Comparison of ENCODE assay signal across 10 cellular contexts in the genomic region with DNA sequence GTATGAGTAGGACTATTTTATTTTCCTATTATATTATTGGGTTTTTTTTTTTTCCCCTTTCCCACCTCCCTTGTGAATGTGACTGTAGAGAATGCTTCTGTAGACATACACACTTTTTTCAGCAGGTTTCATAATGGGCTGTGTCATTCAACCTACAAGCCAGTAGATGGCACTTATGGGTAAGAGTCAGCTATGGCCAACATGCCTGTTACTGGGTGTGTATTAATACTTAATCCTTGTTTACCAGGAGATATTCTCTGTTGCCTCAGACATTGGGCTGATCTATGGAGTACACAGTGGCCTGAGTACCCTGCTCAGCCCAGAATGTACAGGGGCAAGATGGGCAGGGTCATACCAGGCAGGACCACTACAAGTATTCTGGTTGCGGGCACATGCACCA.
A peak's percentile ranks its signal among the peaks of the same experiment; 100 is the strongest.
DNase-seq lines count a peak whose midpoint lies in the region; FAIRE-seq and TF ChIP-seq lines count a peak whose summit lies in the region.
"Had no signal": no experiment of that assay in that cellular context is flagged by ENCODE, and none has a peak within 500 bp of the region (broad histone marks: within the 10 kb centered on the region; RNA-seq: fewer than 3 reads in every experiment).

No MANE protein-coding gene starts in this region.

- H3K4me3 Mint-ChIP-seq in progenitor cell of endocrine pancreas (ENCODE audit: low read depth): no peak overlapping the region
- no peak overlapping the region for H3K4me3 Mint-ChIP-seq in T-helper 2 cell treated with Interferon-gamma antibody and Interleukin-4, amounts not matched to agents 5 μg/mL and 100 μg/mL, for 36 hours

- no peaks in the 10 kb centered on the region for H3K27me3 Mint-ChIP-seq in progenitor cell of endocrine pancreas
- no peaks in the 10 kb centered on the region for H3K27me3 Mint-ChIP-seq in T-helper 2 cell treated with Interferon-gamma antibody and Interleukin-4, amounts not matched to agents 5 μg/mL and 100 μg/mL, for 36 hours (ENCODE audit: low read depth)

- TF ChIP-seq CTCF in choroid plexus epithelial cell (conservative IDR thresholded peaks at IDR 0.05; ENCODE audit: low read depth, low read length) (peak; percentile 72), progenitor cell of endocrine pancreas (IDR thresholded peaks at IDR 0.05; ENCODE audit: unreplicated experiment) (peak; percentile 21), coronary artery (IDR thresholded peaks at IDR 0.05) (no peak)

- H3K4me1 Mint-ChIP-seq in progenitor cell of endocrine pancreas (ENCODE audit: low read depth): no peaks in the 10 kb centered on the region
- no peaks in the 10 kb centered on the region for H3K4me1 Mint-ChIP-seq in T-helper 2 cell treated with Interferon-gamma antibody and Interleukin-4, amounts not matched to agents 5 μg/mL and 100 μg/mL, for 36 hours (ENCODE audit: low read depth)

- peaks cover 29% of the 10 kb centered on the region for H3K9me3 Mint-ChIP-seq in progenitor cell of endocrine pancreas (ENCODE audit: low read depth)
- H3K9me3 Mint-ChIP-seq in T-helper 2 cell treated with Interferon-gamma antibody and Interleukin-4, amounts not matched to agents 5 μg/mL and 100 μg/mL, for 36 hours: peaks cover 4% of the 10 kb centered on the region

- peaks cover 1% of the 10 kb centered on the region for H3K36me3 Mint-ChIP-seq in progenitor cell of endocrine pancreas (ENCODE audit: insufficient read depth)
- H3K36me3 Mint-ChIP-seq in T-helper 2 cell treated with Interferon-gamma antibody and Interleukin-4, amounts not matched to agents 5 μg/mL and 100 μg/mL, for 36 hours (ENCODE audit: low read depth): no peaks in the 10 kb centered on the region

- FAIRE-seq in urothelium cell line (lab: Jason Lieb, UNC): no peak
- FAIRE-seq: A204.1 had no signal

- peak; percentile 10 for DNase-seq in NCI-H2029 (lab: John Stamatoyannopoulos, UW)
- DNase-seq in NCI-H2029 treated with DMSO at 0.1 percent for 48 hours (lab: John Stamatoyannopoulos, UW): no peak
- peak; percentile 6 for DNase-seq in NCI-H1694 (lab: John Stamatoyannopoulos, UW)
- DNase-seq in choroid plexus epithelial cell (ENCODE audit: low read depth): peak; percentile 75
- DNase-seq in progenitor cell of endocrine pancreas (ENCODE audit: low spot score, unreplicated experiment): no peak
- no peak for DNase-seq in T-helper 2 cell treated with Interferon-gamma antibody and Interleukin-4, amounts not matched to agents 5 μg/mL and 100 μg/mL, for 36 hours (ENCODE audit: low spot score)
- no peak for DNase-seq in coronary artery (ENCODE audit: low spot score)
- no peak for DNase-seq in urothelium cell line (ENCODE audit: low spot score)
- DNase-seq: T-helper 9 cell had no signal

- no peak overlapping the region for H3K27ac ChIP-seq in coronary artery

- no peak overlapping the region for H3K4me3 ChIP-seq in choroid plexus epithelial cell (ENCODE audit: low read depth, low read length)
- no peak overlapping the region for H3K4me3 ChIP-seq in coronary artery

- no peak overlapping the region for H3K27ac Mint-ChIP-seq in progenitor cell of endocrine pancreas
- H3K27ac Mint-ChIP-seq in T-helper 2 cell treated with Interferon-gamma antibody and Interleukin-4, amounts not matched to agents 5 μg/mL and 100 μg/mL, for 36 hours: no peak overlapping the region

Comparison
In these comparisons a context has a peak if more than half of its experiments do, and no peak if none do; other contexts are left out.
1. DNase-seq: peak in NCI-H2029 (single experiment), NCI-H1694 (single experiment) and choroid plexus epithelial cell (single experiment); none in NCI-H2029 treated with DMSO at 0.1 percent for 48 hours (single experiment), progenitor cell of endocrine pancreas (single experiment), T-helper 2 cell treated with Interferon-gamma antibody and Interleukin-4, amounts not matched to agents 5 μg/mL and 100 μg/mL, for 36 hours (single experiment), coronary artery (single experiment) and urothelium cell line (single experiment).